12 cellular contexts compared by ENCODE assay signal in the genomic region with DNA sequence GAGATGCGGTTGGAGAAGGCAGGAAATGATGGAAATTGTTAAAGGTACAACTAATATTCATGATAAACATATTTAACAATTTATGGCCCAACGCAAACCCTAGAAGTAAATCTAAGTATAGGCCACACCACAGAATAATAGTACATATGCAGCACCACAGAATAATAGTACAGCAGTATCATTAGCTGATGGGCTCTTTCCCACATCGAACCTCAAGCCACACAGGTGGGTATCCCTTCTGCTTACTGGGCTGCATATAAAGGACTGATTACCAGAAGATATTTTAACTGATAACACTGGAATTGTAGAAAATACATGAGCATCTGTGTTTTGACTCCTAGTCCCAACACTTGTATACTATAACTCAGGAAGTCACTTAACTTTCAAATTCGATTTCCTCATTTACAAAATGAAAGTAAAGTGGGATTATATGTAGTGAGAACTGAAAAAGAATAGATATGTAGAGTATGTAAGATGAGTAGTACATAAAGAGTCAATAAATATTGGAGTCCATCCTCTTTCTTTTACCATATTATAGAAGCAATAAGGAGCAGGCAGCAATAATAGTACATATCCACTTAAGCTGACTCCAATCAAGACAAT.
DNase-seq lines count a peak whose midpoint lies in the region; ATAC-seq, FAIRE-seq and TF ChIP-seq lines count a peak whose summit lies in the region.
"Had no signal": no experiment of that assay in that cellular context is flagged by ENCODE, and none has a peak within 500 bp of the region (broad histone marks: within the 10 kb centered on the region; RNA-seq: fewer than 3 reads in every experiment).

No MANE protein-coding gene starts in this region.

- H3K79me2 ChIP-seq in PC-9 (ENCODE audit: low read depth), result peaks cover 91% of the 10 kb centered on the region

- no peaks in the 10 kb centered on the region for H3K27me3 Mint-ChIP-seq in CD8-positive, alpha-beta memory T cell

- WGBS in thyroid gland, 2 donors, result 80 to 85% methylated on average over 4 of the region's 4 CpGs

- peak overlapping the region; percentile 2 for H3K4me3 ChIP-seq in CD8-positive, alpha-beta memory T cell (ENCODE audit: low read length)
- no peak overlapping the region for H3K4me3 ChIP-seq in PC-9
- no peak overlapping the region for H3K4me3 ChIP-seq in thyroid gland (replicated peaks in 1 of 3)
- H3K4me3 ChIP-seq: HAP-1 had no signal

- TF ChIP-seq POLR2A in thyroid gland (IDR thresholded peaks at IDR 0.05), result no peak

- H3K27ac Mint-ChIP-seq in CD8-positive, alpha-beta memory T cell, result peak overlapping the region in 7 of 8 donors; percentile 20 to 80 (median 61)

- H3K4me1 Mint-ChIP-seq in CD8-positive, alpha-beta memory T cell, result peaks cover 18 to 24% (median 20%) of the 10 kb centered on the region in 3 donors

- H3K36me3 ChIP-seq in CD8-positive, alpha-beta memory T cell (ENCODE audit: insufficient read depth, low read length), result no peaks in the 10 kb centered on the region
- H3K36me3 ChIP-seq in PC-9 (ENCODE audit: low read depth) (0 out of 2 replicates have a peak, but pooled peaks cover 4% of the 10 kb centered on the region), thyroid gland (no peaks in the 10 kb centered on the region)
- H3K36me3 ChIP-seq: HAP-1 had no signal

- peaks cover 0 to 2% (median 0%) of the 10 kb centered on the region in 3 donors for H3K36me3 Mint-ChIP-seq in CD8-positive, alpha-beta memory T cell

- TF ChIP-seq CTCF in PC-9 (conservative IDR thresholded peaks at IDR 0.05), result no peak
- no peak for TF ChIP-seq CTCF in thyroid gland (IDR thresholded peaks at IDR 0.05)

- no peaks in the 10 kb centered on the region for H3K27me3 ChIP-seq in CD8-positive, alpha-beta memory T cell (ENCODE audit: insufficient read depth, low read length, poor library complexity, severe bottlenecking)
- H3K27me3 ChIP-seq in PC-9 (ENCODE audit: insufficient read depth, low read depth) (no peaks in the 10 kb centered on the region), thyroid gland (no peaks in the 10 kb centered on the region)

- H2AFZ ChIP-seq in PC-9, result no peak overlapping the region

- peaks cover 13% of the 10 kb centered on the region for H3K4me1 ChIP-seq in CD8-positive, alpha-beta memory T cell (ENCODE audit: insufficient read depth, low read length)
- H3K4me1 ChIP-seq in PC-9 (replicated peaks; ENCODE audit: insufficient read depth), result peaks cover 3% of the 10 kb centered on the region; the same call in 1 of the 2 replicates
- no peaks in the 10 kb centered on the region for H3K4me1 ChIP-seq in thyroid gland
- H3K4me1 ChIP-seq: HAP-1 had no signal

- ATAC-seq in GM19455 (IDR thresholded peaks at IDR 0.05; ENCODE audit: unreplicated experiment) (peak; percentile 53), HG02763 (IDR thresholded peaks at IDR 0.05; ENCODE audit: unreplicated experiment) (no peak), GM18511 (IDR thresholded peaks at IDR 0.05; ENCODE audit: unreplicated experiment) (no peak)

- peak; percentile 65 for FAIRE-seq in islet of Langerhans (lab: Jason Lieb, UNC)

- H3K9me3 ChIP-seq in CD8-positive, alpha-beta memory T cell (ENCODE audit: low read length), result no peaks in the 10 kb centered on the region
- H3K9me3 ChIP-seq in PC-9 (ENCODE audit: insufficient read depth, low read depth) (no peaks in the 10 kb centered on the region), thyroid gland (no peaks in the 10 kb centered on the region)
- H3K9me3 ChIP-seq: HAP-1 had no signal

- H3F3A ChIP-seq in PC-9 (ENCODE audit: insufficient read depth, low read depth), result peaks cover 26% of the 10 kb centered on the region

- CTCF ChIA-PET in CD8-positive, alpha-beta memory T cell (lab: Charles Lee), result interaction anchor here (0.9 to 3.5 kb wide), 10 partner anchors 92 to 827 kb away, joined by 3 to 15 read pairs (median 5); a partner anchor contains a TSS
- CTCF ChIA-PET in PC-9 (lab: Charles Lee), result interaction anchor here (0.8 kb wide), 1 partner anchor 486 kb away, joined by 3 read pairs; no protein-coding TSS in a partner anchor

- no peak overlapping the region for H3K27ac ChIP-seq in CD8-positive, alpha-beta memory T cell (ENCODE audit: low read depth, low read length)
- H3K27ac ChIP-seq in PC-9 (peak overlapping the region; percentile 28; the same call in 1 of the 2 replicates), thyroid gland (no peak overlapping the region)

- POLR2A ChIA-PET in CD8-positive, alpha-beta memory T cell (lab: Charles Lee), result no interaction called here
- POLR2A ChIA-PET in PC-9 (lab: Charles Lee; ENCODE audit: unreplicated experiment), result interaction anchor here (0.7 kb wide), 1 partner anchor 47 kb away, joined by 11 read pairs; no protein-coding TSS in a partner anchor

- H3K4me3 Mint-ChIP-seq in CD8-positive, alpha-beta memory T cell, result peak overlapping the region; percentile 11 to 69 (median 46)

- intact Hi-C loops in PC-9 (cut with micrococcal nuclease; ENCODE audit: unreplicated experiment), result loop anchor here (5.0 to 10.0 kb wide), 2 partner anchors 93 to 230 kb away; a partner anchor contains a TSS
- intact Hi-C loops in thyroid gland (cut with DNase I), result no loop called here

- H3K4me2 ChIP-seq in PC-9, result no peak overlapping the region

- no peaks in the 10 kb centered on the region for H3K9me2 ChIP-seq in PC-9 (ENCODE audit: insufficient read depth)

- no TSS peak for BruUV-seq in PC-9 (replicated peaks; lab: Mats Ljungman, UMichigan)

- no peaks in the 10 kb centered on the region for H3K9me3 Mint-ChIP-seq in CD8-positive, alpha-beta memory T cell

- no peaks in the 10 kb centered on the region for H4K20me1 ChIP-seq in PC-9 (ENCODE audit: insufficient read depth)

- no peak for DNase-seq in CD8-positive, alpha-beta memory T cell
- DNase-seq in PC-9 (no peak), thyroid gland (no peak), AG08395 (ENCODE audit: low spot score) (no peak)
- DNase-seq: activated gamma-delta T cell treated with Interleukin-2 at 50 U/mL for 16 hours; effector CD8-positive, alpha-beta T cell; NCI-H1105 had no signal
